In genomic region chr2:224442092-224442999, GRCh38 we compare ENCODE assay signal across 8 cellular contexts. TPM values are rescaled to one million over a fixed set of nuclear protein-coding genes. Genes with fewer than 3 reads are reported as not detected.
DNase-seq lines count a peak whose midpoint lies in the region; ATAC-seq, FAIRE-seq and TF ChIP-seq lines count a peak whose summit lies in the region.
"Had no signal": no experiment of that assay in that cellular context is flagged by ENCODE, and none has a peak within 500 bp of the region (broad histone marks: within the 10 kb centered on the region; RNA-seq: fewer than 3 reads in every experiment).

No MANE protein-coding gene starts in this region.

- H3K4me1 Mint-ChIP-seq in astrocyte (ENCODE audit: low read depth, unreplicated experiment) = no peaks in the 10 kb centered on the region

- TF ChIP-seq CTCF in GM12865 (IDR thresholded peaks at IDR 0.05; ENCODE audit: insufficient read depth, low read depth, low read length, missing control alignments) = no peak
- TF ChIP-seq CTCF in astrocyte (IDR thresholded peaks at IDR 0.05; ENCODE audit: insufficient read depth, low read depth, low read length) = no peak
- no peak for TF ChIP-seq CTCF in right lobe of liver (IDR thresholded peaks at IDR 0.05)

- in situ Hi-C loops in HAP-1 (cut with MboI; ENCODE audit: low sequenced_read_pairs) = no loop called here

- H3K4me2 ChIP-seq in astrocyte (ENCODE audit: low read length) = peak overlapping the region; percentile 90

- no peaks in the 10 kb centered on the region for H4K20me1 ChIP-seq in astrocyte (ENCODE audit: insufficient read depth, low read length)

- H3K4me3 Mint-ChIP-seq in astrocyte (ENCODE audit: unreplicated experiment) = no peak overlapping the region

- H3K27me3 ChIP-seq in astrocyte (ENCODE audit: insufficient read depth, low read length) (no peaks in the 10 kb centered on the region), right lobe of liver (no peaks in the 10 kb centered on the region), aorta (ENCODE audit: control insufficient read depth in 1 of 2, insufficient read depth in 2 of 2, low read length in 1 of 2) (no peaks in the 10 kb centered on the region), HAP-1 (ENCODE audit: low read depth) (no peaks in the 10 kb centered on the region)

- intact Hi-C loops in right lobe of liver (cut with DNase I) = no loop called here
- intact Hi-C loops in aorta (cut with DNase I) = loop anchor here in 1 of 2 donors (10.0 kb wide), 1 partner anchor 88 kb away; no protein-coding TSS in a partner anchor

- peaks cover 3% of the 10 kb centered on the region for H3K27me3 Mint-ChIP-seq in astrocyte (ENCODE audit: low read depth, unreplicated experiment)

- H3K9me3 ChIP-seq in astrocyte (ENCODE audit: insufficient read depth, low read depth, low read length) (no peaks in the 10 kb centered on the region), right lobe of liver (no peaks in the 10 kb centered on the region), aorta (ENCODE audit: control insufficient read depth, low read length) (peaks cover 2% of the 10 kb centered on the region), HAP-1 (no peaks in the 10 kb centered on the region)

- H3K27ac Mint-ChIP-seq in astrocyte (ENCODE audit: unreplicated experiment) = no peak overlapping the region

- H3K27ac ChIP-seq in astrocyte (ENCODE audit: low read depth, low read length) (no peak overlapping the region), right lobe of liver (peak overlapping the region; percentile 60 to 74 (median 72)), aorta (ENCODE audit: low read depth in 1 of 2, low read length in 2 of 2) (no peak overlapping the region)
- H3K27ac ChIP-seq: SK-N-MC had no signal

- H3K9me3 Mint-ChIP-seq in astrocyte (ENCODE audit: unreplicated experiment) = peaks cover 4% of the 10 kb centered on the region

- no peaks in the 10 kb centered on the region for H3K36me3 ChIP-seq in astrocyte (ENCODE audit: insufficient read depth, low read length)
- H3K36me3 ChIP-seq in right lobe of liver = no peaks in the 10 kb centered on the region
- no peaks in the 10 kb centered on the region for H3K36me3 ChIP-seq in aorta (ENCODE audit: control insufficient read depth in 1 of 2, insufficient read depth in 2 of 2, low read length in 1 of 2)
- H3K36me3 ChIP-seq in HAP-1 (replicated peaks) = no peaks in the 10 kb centered on the region

- TF ChIP-seq POLR2A in right lobe of liver (IDR thresholded peaks at IDR 0.05) = peak; percentile 38

- H3K4me3 ChIP-seq in GM12865 (ENCODE audit: low read depth, low read length) (peak overlapping the region; percentile 9), astrocyte (ENCODE audit: insufficient read depth, low read depth, low read length) (peak overlapping the region; percentile 63), right lobe of liver (peak overlapping the region; percentile 69 to 80 (median 71)), aorta (ENCODE audit: low read length in 2 of 2) (peak overlapping the region; percentile 6 to 46), HAP-1 (no peak overlapping the region)
- H3K4me3 ChIP-seq: SK-N-MC had no signal

- no peaks in the 10 kb centered on the region for H3K36me3 Mint-ChIP-seq in astrocyte (ENCODE audit: low read depth, unreplicated experiment)

- peak overlapping the region; percentile 94 for H2AFZ ChIP-seq in astrocyte (ENCODE audit: low read depth, low read length)

- H3K4me1 ChIP-seq in astrocyte (ENCODE audit: insufficient read depth, low read length) (peaks cover 2% of the 10 kb centered on the region), right lobe of liver (peaks cover 0 to 4% (median 0%) of the 10 kb centered on the region in 4 donors), aorta (ENCODE audit: control insufficient read depth in 1 of 2, insufficient read depth in 2 of 2, low read length in 2 of 2) (no peaks in the 10 kb centered on the region), HAP-1 (no peaks in the 10 kb centered on the region)

- no peaks in the 10 kb centered on the region for H3K79me2 ChIP-seq in astrocyte (ENCODE audit: insufficient read depth, low read length)

- ATAC-seq in HG02884 (IDR thresholded peaks at IDR 0.05; ENCODE audit: unreplicated experiment) = peak; percentile 55
- ATAC-seq in right lobe of liver = peak; percentile 73 to 82 (median 80)
- peak; percentile 54 for ATAC-seq in aorta (ENCODE audit: low FRiP score)
- ATAC-seq in HG03520 (IDR thresholded peaks at IDR 0.05; ENCODE audit: unreplicated experiment) = no peak

- peak; percentile 31 for DNase-seq in GM12865 (ENCODE audit: low read depth)
- peak; percentile 26 for DNase-seq in astrocyte (ENCODE audit: low read depth)
- peak; percentile 52 to 68 (median 55) for DNase-seq in right lobe of liver
- DNase-seq in aorta = peak in 1 of 2 donors; percentile 79
- DNase-seq in HAP-1 (ENCODE audit: low spot score in 2 of 2) = no peak

- FAIRE-seq in astrocyte (lab: Jason Lieb, UNC) = no peak

- WGBS in right lobe of liver (ENCODE audit: insufficient coverage, low coverage, low lambda C conversion rate, missing lambda C conversion rate) = 3% methylated on average over 28 of the region's 85 CpGs
- 4 to 5% methylated on average over 69 to 85 of the region's 85 CpGs for WGBS in aorta, 2 donors

- peak overlapping the region; percentile 79 for H3K9ac ChIP-seq in astrocyte (ENCODE audit: low read length)

RNA-seq across cellular contexts. Expression of gene FAM124B, which starts 40.4 kb away (rescaled TPM):
- total RNA-seq in astrocyte (not detected in 2 replicates), right lobe of liver (1 to 10 TPM in 1 of 6 experiments, under 1 TPM in 5; 0.14 to 2.4 (median 0.56) TPM), aorta (1 to 10 TPM; 2.4 to 4.8 TPM)
- polyA plus RNA-seq in aorta = not detected

Comparison
In these comparisons a context has a peak if more than half of its experiments do, and no peak if none do; other contexts are left out.
1. DNase-seq: peak in GM12865 (single experiment), astrocyte (single experiment) and right lobe of liver (3 of 3); none in HAP-1 (0 of 2).
2. H3K27ac ChIP-seq: peak in right lobe of liver (3 of 3); none in astrocyte (single experiment) and aorta (0 of 2).